In genomic region chr1:52659851-52660596, GRCh38 we compare ENCODE assay signal across 1 cellular context.
TF ChIP-seq lines count a peak whose summit lies in the region.

No MANE protein-coding gene starts in this region.

TF ChIP-seq in H1, 55 proteins besides CTCF, POLR2A, EP300 and RAD21:
- TF ChIP-seq ASH2L (IDR thresholded peaks at IDR 0.05; ENCODE audit: low read length) (peak; percentile 84), SP1 (IDR thresholded peaks at IDR 0.05; ENCODE audit: low read depth, low read length) (peak; percentile 2; the same call in 1 of the 2 replicates), TEAD4 (IDR thresholded peaks at IDR 0.05; ENCODE audit: low read depth, low read length) (peak; percentile 68; the same call in 1 of the 2 replicates), CBX8 (IDR thresholded peaks at IDR 0.05; ENCODE audit: borderline replicate concordance, low read depth, low read length) (no peak)
